14 cellular contexts compared by ENCODE assay signal in the genomic region with DNA sequence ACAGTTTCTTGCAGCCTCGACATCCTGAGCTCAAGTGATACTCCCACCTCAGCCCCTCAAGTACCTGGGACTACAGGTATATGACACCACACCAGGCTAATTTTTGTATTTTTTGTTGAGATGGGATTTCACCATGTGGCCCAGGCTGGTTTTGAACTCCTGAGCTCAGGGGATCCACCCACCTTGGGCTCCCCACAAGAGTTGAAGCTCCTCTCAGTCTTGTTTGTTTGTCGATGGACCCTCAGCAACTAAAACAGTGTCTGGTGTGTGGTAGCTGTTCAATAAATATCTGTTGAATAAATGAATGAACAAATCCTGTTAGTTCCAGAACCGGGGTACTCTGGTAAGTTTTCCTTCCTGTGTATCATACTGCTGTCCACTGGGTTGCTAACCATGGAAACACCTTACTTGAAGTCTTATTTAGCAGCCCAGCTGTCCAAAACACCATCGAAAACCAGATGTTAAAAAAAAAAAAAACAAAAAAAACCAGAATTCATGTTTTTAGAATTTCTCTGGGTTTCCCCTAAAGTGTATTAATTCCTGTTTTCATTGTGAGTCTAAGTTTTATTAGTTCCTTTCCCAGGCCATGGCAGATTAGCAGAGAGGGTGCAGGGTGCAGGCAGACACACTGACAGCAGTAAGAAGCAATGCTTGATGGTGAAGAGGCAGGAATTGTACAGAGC. TPM values are rescaled to one million over a fixed set of nuclear protein-coding genes. Genes with fewer than 3 reads are reported as not detected.
DNase-seq lines count a peak whose midpoint lies in the region; ATAC-seq, FAIRE-seq and TF ChIP-seq lines count a peak whose summit lies in the region.
"Had no signal": no experiment of that assay in that cellular context is flagged by ENCODE, and none has a peak within 500 bp of the region (broad histone marks: within the 10 kb centered on the region; RNA-seq: fewer than 3 reads in every experiment).

No MANE protein-coding gene starts in this region.

- no peaks in the 10 kb centered on the region for H3K4me1 ChIP-seq in astrocyte (ENCODE audit: insufficient read depth, low read length)

- H3K36me3 Mint-ChIP-seq in astrocyte (ENCODE audit: low read depth, unreplicated experiment), result no peaks in the 10 kb centered on the region

- TF ChIP-seq CTCF in GM12865 (IDR thresholded peaks at IDR 0.05; ENCODE audit: insufficient read depth, low read depth, low read length, missing control alignments) (no peak), astrocyte (IDR thresholded peaks at IDR 0.05; ENCODE audit: insufficient read depth, low read depth, low read length) (no peak)

- H4K20me1 ChIP-seq in astrocyte (ENCODE audit: insufficient read depth, low read length), result no peaks in the 10 kb centered on the region
- H4K20me1 ChIP-seq: BLaER1 treated with 17β-estradiol and CSF1 and Interleukin-3, amounts not matched to agents 10 nM and 100 nM had no signal

- H2AFZ ChIP-seq in astrocyte (ENCODE audit: low read depth, low read length), result no peak overlapping the region

- peak overlapping the region; percentile 73 for H3K27ac Mint-ChIP-seq in astrocyte (ENCODE audit: unreplicated experiment)

- H3K27me3 Mint-ChIP-seq in astrocyte (ENCODE audit: low read depth, unreplicated experiment), result peaks cover 11% of the 10 kb centered on the region

- H3K4me3 Mint-ChIP-seq in astrocyte (ENCODE audit: unreplicated experiment), result no peak overlapping the region
- H3K4me3 Mint-ChIP-seq: endodermal cell, nephron had no signal

- no peaks in the 10 kb centered on the region for H3K9me3 Mint-ChIP-seq in astrocyte (ENCODE audit: unreplicated experiment)
- H3K9me3 Mint-ChIP-seq: endodermal cell, nephron had no signal

- no peaks in the 10 kb centered on the region for H3K4me1 Mint-ChIP-seq in astrocyte (ENCODE audit: low read depth, unreplicated experiment)

- no peaks in the 10 kb centered on the region for H3K36me3 ChIP-seq in astrocyte (ENCODE audit: insufficient read depth, low read length)
- H3K36me3 ChIP-seq: BLaER1 treated with 17β-estradiol and CSF1 and Interleukin-3, amounts not matched to agents 10 nM and 100 nM had no signal

- H3K27me3 ChIP-seq in astrocyte (ENCODE audit: insufficient read depth, low read length), result no peaks in the 10 kb centered on the region
- H3K27me3 ChIP-seq: BLaER1 treated with 17β-estradiol and CSF1 and Interleukin-3, amounts not matched to agents 10 nM and 100 nM; testis had no signal

- H3K4me3 ChIP-seq in GM12865 (ENCODE audit: low read depth, low read length) (no peak overlapping the region), astrocyte (ENCODE audit: insufficient read depth, low read depth, low read length) (no peak overlapping the region)
- H3K4me3 ChIP-seq: BLaER1 treated with 17β-estradiol and CSF1 and Interleukin-3, amounts not matched to agents 10 nM and 100 nM; testis had no signal

- H3K9me3 ChIP-seq in astrocyte (ENCODE audit: insufficient read depth, low read depth, low read length), result no peaks in the 10 kb centered on the region
- H3K9me3 ChIP-seq: BLaER1 treated with 17β-estradiol and CSF1 and Interleukin-3, amounts not matched to agents 10 nM and 100 nM; testis had no signal

- DNase-seq in GM12865 (ENCODE audit: low read depth) (peak; percentile 74), astrocyte (ENCODE audit: low read depth) (no peak), mesenteric fat pad (ENCODE audit: low spot score) (no peak), NCI-H524 (lab: John Stamatoyannopoulos, UW) (no peak)
- DNase-seq in activated effector memory CD4-positive, alpha-beta T cell treated with anti-CD3 and anti-CD28 coated beads, Interleukin-2, amount 50 U/mL, for 16 hours, result no peak
- no peak for DNase-seq in activated CD4-positive, alpha-beta T cell treated with anti-CD3 and anti-CD28 coated beads, Interleukin-2, amount 50 U/mL, for 4 hours
- DNase-seq: NCI-H1694 treated with DMSO at 0.1 percent for 48 hours; stimulated activated CD4-positive, alpha-beta T cell treated with anti-CD3 and anti-CD28 coated beads, Interleukin-4, amount 100 ng/mL, for 1 hour; testis had no signal

- H3K9ac ChIP-seq in astrocyte (ENCODE audit: low read length), result no peak overlapping the region
- H3K9ac ChIP-seq: BLaER1 treated with 17β-estradiol and CSF1 and Interleukin-3, amounts not matched to agents 10 nM and 100 nM had no signal

- H3K27ac ChIP-seq in astrocyte (ENCODE audit: low read depth, low read length), result no peak overlapping the region
- H3K27ac ChIP-seq: BLaER1 treated with 17β-estradiol and CSF1 and Interleukin-3, amounts not matched to agents 10 nM and 100 nM had no signal

- no peaks in the 10 kb centered on the region for H3K79me2 ChIP-seq in astrocyte (ENCODE audit: insufficient read depth, low read length)

- ATAC-seq in GM19455 (IDR thresholded peaks at IDR 0.05; ENCODE audit: unreplicated experiment), result peak; percentile 51
- peak; percentile 59 for ATAC-seq in HG03045 (IDR thresholded peaks at IDR 0.05; ENCODE audit: unreplicated experiment)

- no peak overlapping the region for H3K4me2 ChIP-seq in astrocyte (ENCODE audit: low read length)

- no peak for FAIRE-seq in astrocyte (lab: Jason Lieb, UNC)

RNA-seq across cellular contexts. Expression of gene EZR, which starts 7.8 kb away (rescaled TPM):
- 171 and 254 TPM in 2 replicates for total RNA-seq in astrocyte
- total RNA-seq in mesenteric fat pad, result 43.1 TPM
